Comparison of ENCODE assay signal across 8 cellular contexts in the genomic region with DNA sequence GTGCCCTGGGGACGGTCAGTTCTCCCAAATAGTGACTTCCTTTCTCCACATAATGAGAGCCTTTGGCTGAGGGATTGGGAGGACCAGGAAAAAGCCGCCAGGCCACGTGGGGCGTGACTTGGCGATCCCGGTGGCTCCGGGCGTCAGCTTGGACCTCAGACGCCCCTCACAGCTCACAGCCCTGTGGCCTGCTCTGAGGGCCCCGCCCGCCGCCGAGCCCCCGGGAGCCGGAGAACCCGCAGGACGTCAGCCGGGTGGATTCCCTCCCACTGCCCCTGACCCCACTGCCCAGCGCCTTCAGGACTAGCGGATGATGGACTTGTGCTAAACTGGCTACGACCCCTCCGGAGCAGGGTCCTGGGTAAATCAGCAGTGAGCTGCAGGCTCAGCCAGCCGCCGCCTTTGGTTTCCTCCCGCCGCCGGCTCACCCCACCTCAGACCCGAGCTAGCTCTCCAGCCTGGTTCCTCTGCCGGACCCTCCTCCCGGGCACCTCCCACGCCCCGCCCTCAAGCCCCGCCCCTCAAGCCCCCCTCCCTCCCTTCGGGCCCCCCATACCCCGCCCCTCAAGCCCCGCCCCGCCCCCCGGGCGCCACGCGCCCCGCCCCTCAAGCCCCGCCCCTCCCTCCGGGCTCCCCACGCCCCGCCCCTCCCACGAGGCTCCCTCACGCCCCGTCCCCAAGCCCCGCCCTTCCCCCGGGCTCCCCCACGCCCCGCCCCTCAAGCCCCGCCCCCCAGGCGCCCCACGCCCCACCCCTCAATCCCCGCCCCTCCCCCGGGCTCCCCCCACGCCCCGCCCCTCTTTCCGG. TPM values are rescaled to one million over a fixed set of nuclear protein-coding genes. Genes with fewer than 3 reads are reported as not detected.
DNase-seq lines count a peak whose midpoint lies in the region; ATAC-seq and TF ChIP-seq lines count a peak whose summit lies in the region.

No MANE protein-coding gene starts in this region.

- no peaks in the 10 kb centered on the region for H3K36me3 ChIP-seq in GM23338 (ENCODE audit: insufficient read depth)
- no peaks in the 10 kb centered on the region for H3K36me3 ChIP-seq in PC-3 (ENCODE audit: low read depth, low read length)

- no peaks in the 10 kb centered on the region for H3K9me3 Mint-ChIP-seq in GM23338
- H3K9me3 Mint-ChIP-seq in stimulated activated naive CD8-positive, alpha-beta T cell treated with anti-CD3 and anti-CD28 coated beads, Interleukin-15, Interleukin-2, amounts not matched to agents 100 ng/mL and 50 ng/mL, for 24 hours, result no peaks in the 10 kb centered on the region

- CTCF ChIA-PET in PC-3 (lab: Charles Lee), result interaction anchor here (1.4 kb wide), 1 partner anchor 177 kb away, joined by 4 read pairs; no protein-coding TSS in a partner anchor

- intact Hi-C loops in PC-3 (cut with micrococcal nuclease), result loop anchor here (5.0 kb wide), 1 partner anchor 108 kb away; no protein-coding TSS in a partner anchor

- H3K4me3 Mint-ChIP-seq in GM23338, result peak overlapping the region; percentile 65
- H3K4me3 Mint-ChIP-seq in stimulated activated naive CD8-positive, alpha-beta T cell treated with anti-CD3 and anti-CD28 coated beads, Interleukin-15, Interleukin-2, amounts not matched to agents 100 ng/mL and 50 ng/mL, for 24 hours, result peak overlapping the region; percentile 30

- H3K9ac ChIP-seq in PC-3 (ENCODE audit: low read length), result peak overlapping the region; percentile 46

- H4K20me1 ChIP-seq in GM23338 (replicated peaks; ENCODE audit: insufficient read depth), result no peaks in the 10 kb centered on the region
- H4K20me1 ChIP-seq in PC-3 (ENCODE audit: low read length), result no peaks in the 10 kb centered on the region

- H3K27me3 ChIP-seq in GM23338 (ENCODE audit: insufficient read depth), result peaks cover 6% of the 10 kb centered on the region; the same call in 1 of the 2 replicates
- no peaks in the 10 kb centered on the region for H3K27me3 ChIP-seq in PC-3 (ENCODE audit: low read length)

- peaks cover 19% of the 10 kb centered on the region for H3K27me3 Mint-ChIP-seq in GM23338 (ENCODE audit: insufficient read depth, low read depth, poor library complexity)
- H3K27me3 Mint-ChIP-seq in stimulated activated naive CD8-positive, alpha-beta T cell treated with anti-CD3 and anti-CD28 coated beads, Interleukin-15, Interleukin-2, amounts not matched to agents 100 ng/mL and 50 ng/mL, for 24 hours, result no peaks in the 10 kb centered on the region

- H2AFZ ChIP-seq in GM23338 (0 out of 2 replicates have a peak overlapping the region, but pooled peaks have one; percentile 74), PC-3 (ENCODE audit: low read length) (peak overlapping the region; percentile 63)

- no TSS peak for BruUV-seq in PC-3 (replicated peaks; lab: Mats Ljungman, UMichigan)

- POLR2A ChIA-PET in PC-3 (lab: Charles Lee; ENCODE audit: unreplicated experiment), result interaction anchor here (0.7 kb wide), 1 partner anchor 25 kb away, joined by 3 read pairs; no protein-coding TSS in a partner anchor

- DNase-seq in DMS153 treated with DMSO at 0.1 percent for 48 hours (lab: John Stamatoyannopoulos, UW; ENCODE audit: unreplicated experiment) (peak; percentile 86), GM23338 (ENCODE audit: low spot score) (peak; percentile 92), PC-3 (peak; percentile 67), left kidney (ENCODE audit: low read depth, low spot score) (peak; percentile 93)
- DNase-seq in stimulated activated CD4-positive, alpha-beta T cell treated with anti-CD3 and anti-CD28 coated beads, Interleukin-1b, Interleukin-23, amount 100 ng/mL, for 48 hours, result no peak

- H3K27ac Mint-ChIP-seq in GM23338, result no peak overlapping the region; the same call in 1 of the 2 replicates
- H3K27ac Mint-ChIP-seq in stimulated activated naive CD8-positive, alpha-beta T cell treated with anti-CD3 and anti-CD28 coated beads, Interleukin-15, Interleukin-2, amounts not matched to agents 100 ng/mL and 50 ng/mL, for 24 hours, result no peak overlapping the region

- H3K4me1 Mint-ChIP-seq in GM23338, result peaks cover 19% of the 10 kb centered on the region
- peaks cover 15% of the 10 kb centered on the region for H3K4me1 Mint-ChIP-seq in stimulated activated naive CD8-positive, alpha-beta T cell treated with anti-CD3 and anti-CD28 coated beads, Interleukin-15, Interleukin-2, amounts not matched to agents 100 ng/mL and 50 ng/mL, for 24 hours (ENCODE audit: low read depth)

- no peaks in the 10 kb centered on the region for H3K36me3 Mint-ChIP-seq in GM23338 (ENCODE audit: low read depth)
- H3K36me3 Mint-ChIP-seq in stimulated activated naive CD8-positive, alpha-beta T cell treated with anti-CD3 and anti-CD28 coated beads, Interleukin-15, Interleukin-2, amounts not matched to agents 100 ng/mL and 50 ng/mL, for 24 hours (ENCODE audit: low read depth), result no peaks in the 10 kb centered on the region

- no peaks in the 10 kb centered on the region for H3K9me3 ChIP-seq in PC-3 (ENCODE audit: low read length)

- H3K79me2 ChIP-seq in GM23338 (replicated peaks; ENCODE audit: insufficient read depth) (no peaks in the 10 kb centered on the region; the same call in 1 of the 2 replicates), PC-3 (ENCODE audit: low read length) (peaks cover 13% of the 10 kb centered on the region)

- H3K9me2 ChIP-seq in GM23338 (ENCODE audit: insufficient read depth) (no peaks in the 10 kb centered on the region), PC-3 (replicated peaks; ENCODE audit: low read length) (no peaks in the 10 kb centered on the region)

- ATAC-seq in GM23338 (peak; percentile 75), PC-3 (peak; percentile 16), GM19328 (IDR thresholded peaks at IDR 0.05; ENCODE audit: unreplicated experiment) (no peak)

- peak overlapping the region; percentile 89 for H3K4me2 ChIP-seq in GM23338
- peak overlapping the region; percentile 93 for H3K4me2 ChIP-seq in PC-3 (ENCODE audit: low read length)

- H3K27ac ChIP-seq in GM23338 (ENCODE audit: low read depth), result peak overlapping the region; percentile 72; the same call in 1 of the 2 replicates
- no peak overlapping the region for H3K27ac ChIP-seq in PC-3 (ENCODE audit: low read length)
- H3K27ac ChIP-seq in cingulate gyrus (ENCODE audit: low read depth, low read length), result peak overlapping the region; percentile 33

- no peak for TF ChIP-seq CTCF in GM23338 (conservative IDR thresholded peaks at IDR 0.05; ENCODE audit: low read depth in 2 of 2)
- TF ChIP-seq CTCF in PC-3 (conservative IDR thresholded peaks at IDR 0.05; ENCODE audit: low read depth, low read length), result no peak

- peak overlapping the region; percentile 70 for H3K4me3 ChIP-seq in GM23338
- peak overlapping the region; percentile 64 for H3K4me3 ChIP-seq in PC-3 (ENCODE audit: low read length)

- H3F3A ChIP-seq in GM23338 (replicated peaks; ENCODE audit: low read depth), result peaks cover 7% of the 10 kb centered on the region; the same call in 1 of the 2 replicates
- H3F3A ChIP-seq in PC-3 (ENCODE audit: low read length, unreplicated experiment), result no peaks in the 10 kb centered on the region

- H3K4me1 ChIP-seq in GM23338 (ENCODE audit: insufficient read depth) (peaks cover 10% of the 10 kb centered on the region; the same call in 1 of the 2 replicates), PC-3 (ENCODE audit: insufficient read depth, low read length) (peaks cover 45% of the 10 kb centered on the region)

TF ChIP-seq in GM23338, 12 proteins besides CTCF, POLR2A, EP300 and RAD21:
- TF ChIP-seq STAT1 (IDR thresholded peaks at IDR 0.05; ENCODE audit: unreplicated experiment) (no peak), REST (IDR thresholded peaks at IDR 0.05; ENCODE audit: unreplicated experiment) (no peak), POLR2AphosphoS5 (IDR thresholded peaks at IDR 0.05; ENCODE audit: low read depth) (peak; percentile 69)

RNA-seq across cellular contexts. Expression of gene FAAP20, which starts 10.0 kb away (rescaled TPM):
- total RNA-seq in GM23338 (2014; rRNA removed; shearing (Covaris generic)), result 54.3 and 79.1 TPM in 2 replicates
- 167 and 173 TPM in 2 replicates for polyA plus RNA-seq in GM23338 (2016; fragmentation: Nextera tagmentation; extraction: Ambion mirVana)
- total RNA-seq in PC-3 (2014; rRNA removed), result 114 and 148 TPM in 2 replicates

RNA-seq across cellular contexts. Expression of gene SKI, which starts 23.5 kb away (rescaled TPM):
- 62.8 and 66.8 TPM in 2 replicates for total RNA-seq in GM23338 (2014; rRNA removed; shearing (Covaris generic))
- 9.3 and 10.4 TPM in 2 replicates for polyA plus RNA-seq in GM23338 (2016; fragmentation: Nextera tagmentation; extraction: Ambion mirVana)
- 28.3 and 61.7 TPM in 2 replicates for total RNA-seq in PC-3 (2014; rRNA removed)
